7 cellular contexts compared by ENCODE assay signal in genomic region chr2:89764571-89765356, GRCh38.
DNase-seq lines count a peak whose midpoint lies in the region; ATAC-seq, FAIRE-seq and TF ChIP-seq lines count a peak whose summit lies in the region.
"Not testable (repeated sequence)": the region's sequence is repeated elsewhere in the genome, so short reads cannot be mapped to it uniquely, and the experiment has no call there.

No MANE protein-coding gene starts in this region.

- DNase-seq in GM13976 (ENCODE audit: low spot score): peak; percentile 8
- peak; percentile 61 for DNase-seq in activated effector memory CD4-positive, alpha-beta T cell treated with anti-CD3 and anti-CD28 coated beads, Interleukin-2, amount 50 U/mL, for 16 hours
- DNase-seq in frontal cortex (ENCODE audit: low spot score in 2 of 2): peak; percentile 0 to 4
- peak; percentile 0 for DNase-seq in hepatic stellate cell (ENCODE audit: low spot score)
- DNase-seq in lower lobe of right lung: peak; percentile 48
- peak; percentile 85 for DNase-seq in posterior vena cava (ENCODE audit: low spot score)
- peak; percentile 55 to 72 for DNase-seq in suprapubic skin (ENCODE audit: low spot score in 2 of 2)

- TF ChIP-seq POLR2A in suprapubic skin (IDR thresholded peaks at IDR 0.05): not testable (repeated sequence)

- not testable (repeated sequence) for H3K4me3 ChIP-seq in lower lobe of right lung, suprapubic skin

- intact Hi-C loops in lower lobe of right lung (cut with DNase I); posterior vena cava (cut with DNase I): not testable (repeated sequence)

- not testable (repeated sequence) for H3K36me3 ChIP-seq in lower lobe of right lung, suprapubic skin

- not testable (repeated sequence) for TF ChIP-seq EP300 in suprapubic skin (IDR thresholded peaks at IDR 0.05)

- ATAC-seq in lower lobe of right lung: not testable (repeated sequence)

- H3K27me3 ChIP-seq in lower lobe of right lung (ENCODE audit: low read depth): peaks cover 48% of the 10 kb centered on the region
- H3K27me3 ChIP-seq in suprapubic skin: peaks cover 35% of the 10 kb centered on the region

- in situ Hi-C loops in GM13976 (cut with MboI; ENCODE audit: low sequenced_read_pairs, unreplicated experiment): not testable (repeated sequence)

- H3K4me1 ChIP-seq in lower lobe of right lung: not testable (repeated sequence)
- H3K4me1 ChIP-seq in suprapubic skin: peaks cover 12% of the 10 kb centered on the region

- TF ChIP-seq CTCF in GM13976 (IDR thresholded peaks at IDR 0.05; ENCODE audit: borderline replicate concordance, control extremely low read depth, extremely low read depth, insufficient read depth, missing control alignments); lower lobe of right lung (IDR thresholded peaks at IDR 0.05); suprapubic skin (IDR thresholded peaks at IDR 0.05): not testable (repeated sequence)

- 93% methylated on average over 20 of the region's 20 CpGs for WGBS in suprapubic skin

- H3K9me3 ChIP-seq in lower lobe of right lung, suprapubic skin: not testable (repeated sequence)

- FAIRE-seq in frontal cortex (lab: Jason Lieb, UNC): not testable (repeated sequence)

- H3K27ac ChIP-seq in lower lobe of right lung, suprapubic skin: not testable (repeated sequence)

Comparison
In these comparisons a context has a peak if more than half of its experiments do, and no peak if none do; other contexts are left out.
1. DNase-seq: peak in every context shown above with its lines; median percentile 85 in posterior vena cava; 64 in suprapubic skin; 61 in activated effector memory CD4-positive, alpha-beta T cell treated with anti-CD3 and anti-CD28 coated beads, Interleukin-2, amount 50 U/mL, for 16 hours; 48 in lower lobe of right lung; 8 in GM13976; 2 in frontal cortex; 0 in hepatic stellate cell.